Comparison of ENCODE assay signal across 20 cellular contexts in the genomic region with DNA sequence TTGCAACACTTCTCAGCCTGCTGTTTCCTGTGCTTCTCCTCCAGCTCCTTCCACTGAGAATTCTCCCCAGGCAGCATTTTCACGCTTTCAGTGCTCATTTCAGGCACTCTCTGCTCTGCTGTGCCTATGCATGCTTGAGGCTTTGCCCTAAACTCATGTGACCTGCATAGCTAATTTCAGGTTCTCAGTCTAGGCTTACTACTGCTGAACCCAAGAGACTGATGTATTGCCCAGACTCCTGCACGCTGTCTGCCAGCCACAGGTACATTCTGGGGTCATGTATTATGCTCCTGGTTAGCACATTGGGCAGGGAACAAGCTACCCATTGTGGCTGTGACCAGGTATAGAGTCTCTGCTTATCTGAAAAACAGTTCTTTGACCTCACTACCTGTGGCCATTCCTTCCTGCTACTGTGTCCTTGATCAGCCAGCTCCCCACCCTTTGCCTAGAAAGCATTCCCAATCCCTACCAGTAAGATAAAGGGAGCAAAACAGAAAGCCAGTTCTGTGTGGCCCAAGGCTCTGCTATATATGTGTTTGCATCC. TPM values are rescaled to one million over a fixed set of nuclear protein-coding genes. Genes with fewer than 3 reads are reported as not detected.
DNase-seq lines count a peak whose midpoint lies in the region; ATAC-seq, FAIRE-seq and TF ChIP-seq lines count a peak whose summit lies in the region.
"Had no signal": no experiment of that assay in that cellular context is flagged by ENCODE, and none has a peak within 500 bp of the region (broad histone marks: within the 10 kb centered on the region; RNA-seq: fewer than 3 reads in every experiment).

No MANE protein-coding gene starts in this region.

- H4K20me1 ChIP-seq in mammary epithelial cell (ENCODE audit: insufficient read depth, low read length) = no peaks in the 10 kb centered on the region

- H3K27ac ChIP-seq in small intestine (ENCODE audit: low read depth in 1 of 2, low read length in 1 of 2) = peak overlapping the region; percentile 87 to 94
- no peak overlapping the region for H3K27ac ChIP-seq in mammary epithelial cell (ENCODE audit: insufficient read depth, low read depth, low read length)
- H3K27ac ChIP-seq: esophagus muscularis mucosa, HL-60 had no signal

- whole genome bisulfite sequencing in small intestine, 3 donors = 12 to 43% (median 15%) methylated on average over 2 of the region's 2 CpGs
- 70% methylated on average over 2 of the region's 2 CpGs for WGBS in mammary epithelial cell (ENCODE audit: low coverage, missing lambda C conversion rate)

- no peak overlapping the region for H2AFZ ChIP-seq in mammary epithelial cell (ENCODE audit: low read depth, low read length)

- H3K4me3 ChIP-seq in choroid plexus epithelial cell (ENCODE audit: low read depth, low read length) (no peak overlapping the region), small intestine (ENCODE audit: low read depth in 1 of 2, low read length in 2 of 2) (no peak overlapping the region), mammary epithelial cell (replicated peaks in 1 of 3; ENCODE audit: insufficient read depth in 1 of 3, low read depth in 2 of 3, low read length in 3 of 3) (no peak overlapping the region)
- H3K4me3 ChIP-seq: esophagus muscularis mucosa had no signal

- intact Hi-C loops in left colon (cut with DNase I, micrococcal nuclease) = no loop called here
- intact Hi-C loops in mammary epithelial cell (cut with micrococcal nuclease) = loop anchor here (5.0 kb wide), 1 partner anchor 48 kb away; no protein-coding TSS in a partner anchor

- no peak for FAIRE-seq in small intestine (lab: Jason Lieb, UNC)
- FAIRE-seq: D721Med, kidney had no signal

- TF ChIP-seq CTCF in choroid plexus epithelial cell (conservative IDR thresholded peaks at IDR 0.05; ENCODE audit: low read depth, low read length) (no peak), mammary epithelial cell (conservative IDR thresholded peaks at IDR 0.05 in 1 of 2, IDR thresholded peaks at IDR 0.05 in 1 of 2; ENCODE audit: extremely low read depth in 1 of 2, insufficient read depth in 1 of 2, low read depth in 1 of 2, low read length in 2 of 2) (no peak)

- H3K27me3 ChIP-seq in small intestine (ENCODE audit: control insufficient read depth in 2 of 2, insufficient read depth in 2 of 2, low read length in 2 of 2) (no peaks in the 10 kb centered on the region), mammary epithelial cell (ENCODE audit: insufficient read depth, low read length) (no peaks in the 10 kb centered on the region)
- H3K27me3 ChIP-seq: esophagus muscularis mucosa had no signal

- H3K4me1 ChIP-seq in small intestine (ENCODE audit: control insufficient read depth in 2 of 2, insufficient read depth in 1 of 2, low read depth in 1 of 2, low read length in 1 of 2) = peaks cover 8 to 18% of the 10 kb centered on the region in 2 donors
- H3K4me1 ChIP-seq in mammary epithelial cell (ENCODE audit: insufficient read depth, low read length) = no peaks in the 10 kb centered on the region

- in situ Hi-C loops in mammary epithelial cell (cut with MboI; ENCODE audit: low sequenced_read_pairs in 2 of 2) = no loop called here

- DNase-seq in LoVo (ENCODE audit: low spot score) (peak; percentile 56), choroid plexus epithelial cell (ENCODE audit: low read depth) (peak; percentile 2), left colon (peak; percentile 59 to 69), small intestine (peak; percentile 97), mammary epithelial cell (no peak), NCI-H1417 treated with DMSO at 0.1 percent for 48 hours (lab: John Stamatoyannopoulos, UW) (no peak)
- DNase-seq: activated B cell treated with CpG ODN at 0.5 μM for 24 hours; activated CD8-positive, alpha-beta memory T cell treated with anti-CD3 and anti-CD28 coated beads, Interleukin-2, amount 10 ng/mL, durations not matched to agents 7 days and 5 days; activated effector memory CD4-positive, alpha-beta T cell treated with anti-CD3 and anti-CD28 coated beads, Interleukin-2, amount 50 U/mL, for 16 hours; cortex of kidney; kidney; natural killer cell; NCI-H1436; NCI-H446 treated with DMSO at 0.1 percent for 48 hours had no signal

- H3K79me2 ChIP-seq in mammary epithelial cell (ENCODE audit: insufficient read depth, low read length) = no peaks in the 10 kb centered on the region

- no TSS peak for BruUV-seq in mammary epithelial cell (replicated peaks; lab: Mats Ljungman, UMichigan)

- ATAC-seq in left colon (peak; percentile 77), HG03457 (IDR thresholded peaks at IDR 0.05; ENCODE audit: unreplicated experiment) (no peak), GM19035 (IDR thresholded peaks at IDR 0.05; ENCODE audit: unreplicated experiment) (no peak)
- ATAC-seq: activated CD8-positive, alpha-beta memory T cell treated with anti-CD3 and anti-CD28 coated beads, Interleukin-2, amount 10 ng/mL, durations not matched to agents 7 days and 5 days; natural killer cell had no signal

- no peak overlapping the region for H3K4me2 ChIP-seq in mammary epithelial cell (ENCODE audit: insufficient read depth, low read depth, low read length)

- dilution Hi-C loops in mammary epithelial cell (cut with HindIII; ENCODE audit: low sequenced_read_pairs) = no loop called here

- H3K36me3 ChIP-seq in small intestine (ENCODE audit: control insufficient read depth in 2 of 2, insufficient read depth in 2 of 2, low read length in 2 of 2) = no peaks in the 10 kb centered on the region
- no peaks in the 10 kb centered on the region for H3K36me3 ChIP-seq in mammary epithelial cell (ENCODE audit: insufficient read depth, low read length)
- H3K36me3 ChIP-seq: esophagus muscularis mucosa had no signal

- CTCF ChIA-PET in mammary epithelial cell (lab: Charles Lee; ENCODE audit: low non-redundant PET) = no interaction called here

- no peaks in the 10 kb centered on the region for H3K9me3 ChIP-seq in small intestine (ENCODE audit: control insufficient read depth, low read depth)
- H3K9me3 ChIP-seq in mammary epithelial cell (replicated peaks; ENCODE audit: insufficient read depth, low read length) = no peaks in the 10 kb centered on the region
- H3K9me3 ChIP-seq: esophagus muscularis mucosa had no signal

- H3K9ac ChIP-seq in mammary epithelial cell (ENCODE audit: insufficient read depth, low read length) = no peak overlapping the region

RNA-seq across cellular contexts. Expression of a gene that starts 34.7 kb away (rescaled TPM):
- total RNA-seq in left colon (10 to 100 TPM; 83.1 to 91.6 TPM), mammary epithelial cell (under 1 TPM in 1 of 2 donors, not detected in 1; 0.17 TPM)
- polyA plus RNA-seq in small intestine (10 to 100 TPM; 28.8 to 54.0 (median 45.4) TPM), mammary epithelial cell (not detected)
- polyA minus RNA-seq in mammary epithelial cell = not detected
- total RNA-seq: PC-3 had no signal

Comparison
In these comparisons a context has a peak if more than half of its experiments do, and no peak if none do; other contexts are left out.
1. DNase-seq: peak in LoVo (single experiment), choroid plexus epithelial cell (single experiment), left colon (2 of 2) and small intestine (single experiment); none in mammary epithelial cell (single experiment) and NCI-H1417 treated with DMSO at 0.1 percent for 48 hours (single experiment).
2. RNA of a gene that starts 34.7 kb away (total RNA-seq): 83.1 to 91.6 TPM in left colon; 0.17 TPM in mammary epithelial cell; every median in the first group is over 10 times any median in the second.